In the genomic region with DNA sequence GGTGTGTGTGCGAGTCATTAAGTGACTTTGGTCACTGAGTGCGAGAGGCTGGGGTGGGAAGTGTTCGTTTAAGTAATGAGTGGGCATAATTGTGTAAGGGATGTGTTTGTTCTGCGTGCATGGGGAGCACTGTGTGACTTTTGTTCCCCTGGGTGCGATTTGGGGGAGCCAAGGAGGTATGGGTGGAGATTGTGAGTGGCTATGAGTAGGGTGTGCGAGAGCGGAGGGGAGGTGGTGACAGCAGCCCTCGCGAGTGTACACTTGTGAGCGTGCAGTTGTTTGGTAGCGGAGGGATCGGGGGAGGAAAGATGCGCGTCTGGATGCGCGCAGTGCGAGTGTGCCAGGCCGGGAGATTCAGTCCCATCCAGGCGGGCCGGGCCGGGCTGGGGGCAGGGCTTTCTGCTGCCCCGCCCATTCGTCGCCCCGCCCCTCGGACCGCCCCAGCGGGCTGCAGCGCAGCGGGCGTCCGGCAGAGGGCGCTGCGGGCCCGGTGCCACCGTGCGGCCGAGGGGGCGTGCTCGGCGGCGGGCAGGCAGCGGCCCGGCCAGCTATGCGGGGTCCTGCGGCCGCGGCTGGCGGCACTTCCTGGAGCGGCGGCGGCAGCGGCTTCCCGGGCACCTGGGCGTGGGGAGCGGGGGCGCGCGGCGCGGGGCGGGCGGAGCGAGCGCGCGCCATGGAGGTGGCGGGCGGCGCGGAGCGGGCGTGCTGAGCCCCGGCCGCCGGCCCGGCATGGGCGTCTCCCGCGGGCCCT, we compare ENCODE assay signal across 8 cellular contexts. TPM values are rescaled to one million over a fixed set of nuclear protein-coding genes. Genes with fewer than 3 reads are reported as not detected.
DNase-seq lines count a peak whose midpoint lies in the region; ATAC-seq, FAIRE-seq and TF ChIP-seq lines count a peak whose summit lies in the region.

A gene with protein sequence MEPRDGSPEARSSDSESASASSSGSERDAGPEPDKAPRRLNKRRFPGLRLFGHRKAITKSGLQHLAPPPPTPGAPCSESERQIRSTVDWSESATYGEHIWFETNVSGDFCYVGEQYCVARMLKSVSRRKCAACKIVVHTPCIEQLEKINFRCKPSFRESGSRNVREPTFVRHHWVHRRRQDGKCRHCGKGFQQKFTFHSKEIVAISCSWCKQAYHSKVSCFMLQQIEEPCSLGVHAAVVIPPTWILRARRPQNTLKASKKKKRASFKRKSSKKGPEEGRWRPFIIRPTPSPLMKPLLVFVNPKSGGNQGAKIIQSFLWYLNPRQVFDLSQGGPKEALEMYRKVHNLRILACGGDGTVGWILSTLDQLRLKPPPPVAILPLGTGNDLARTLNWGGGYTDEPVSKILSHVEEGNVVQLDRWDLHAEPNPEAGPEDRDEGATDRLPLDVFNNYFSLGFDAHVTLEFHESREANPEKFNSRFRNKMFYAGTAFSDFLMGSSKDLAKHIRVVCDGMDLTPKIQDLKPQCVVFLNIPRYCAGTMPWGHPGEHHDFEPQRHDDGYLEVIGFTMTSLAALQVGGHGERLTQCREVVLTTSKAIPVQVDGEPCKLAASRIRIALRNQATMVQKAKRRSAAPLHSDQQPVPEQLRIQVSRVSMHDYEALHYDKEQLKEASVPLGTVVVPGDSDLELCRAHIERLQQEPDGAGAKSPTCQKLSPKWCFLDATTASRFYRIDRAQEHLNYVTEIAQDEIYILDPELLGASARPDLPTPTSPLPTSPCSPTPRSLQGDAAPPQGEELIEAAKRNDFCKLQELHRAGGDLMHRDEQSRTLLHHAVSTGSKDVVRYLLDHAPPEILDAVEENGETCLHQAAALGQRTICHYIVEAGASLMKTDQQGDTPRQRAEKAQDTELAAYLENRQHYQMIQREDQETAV (plus strand): TSS at position 578 of the 751 bp plus-strand sequence. CDS start 197 bp downstream, outside the sequence.

- in situ Hi-C loops in SK-MEL-5 (cut with HindIII; ENCODE audit: low pct_unique_long_range_greater_than_20kb, low sequenced_read_pairs), result no loop called here

- peaks cover 23% of the 10 kb centered on the region for H3K36me3 ChIP-seq in neutrophil

- ATAC-seq in GM21576 (IDR thresholded peaks at IDR 0.05; ENCODE audit: unreplicated experiment), result peak; percentile 60

- DNase-seq in EH (ENCODE audit: low read depth) (peak; percentile 84), SK-MEL-5 (ENCODE audit: low read depth, low spot score) (peak; percentile 79), frontal cortex (ENCODE audit: low spot score in 2 of 2) (peak; percentile 96 to 97), superior temporal gyrus (ENCODE audit: extremely low spot score) (peak; percentile 85)
- DNase-seq in Jurkat, Clone E6-1 (ENCODE audit: low read depth, low spot score), result peak; percentile 61
- peak; percentile 90 for DNase-seq in activated naive CD4-positive, alpha-beta T cell treated with Interleukin-2 at 50 U/mL for 16 hours

- peaks cover 89 to 94% of the 10 kb centered on the region in 2 experiments for H3K4me1 ChIP-seq in neutrophil (ENCODE audit: control insufficient read depth in 1 of 2, insufficient read depth in 1 of 2, low read depth in 1 of 2, low read length in 1 of 2)

- H3K9me3 ChIP-seq in neutrophil, result no peaks in the 10 kb centered on the region

- H3K4me3 ChIP-seq in Jurkat, Clone E6-1 (ENCODE audit: low read length), result peak within 1 kb of the TSS; percentile 89
- peak within 1 kb of the TSS; percentile 93 to 97 for H3K4me3 ChIP-seq in neutrophil (ENCODE audit: low read depth in 1 of 2, low read length in 1 of 2)

- H3K27ac ChIP-seq in neutrophil, result peak within 1 kb of the TSS; percentile 94

- FAIRE-seq in frontal cortex (lab: Jason Lieb, UNC), result no peak

- no peaks in the 10 kb centered on the region for H3K27me3 ChIP-seq in neutrophil

- TF ChIP-seq CTCF in neutrophil (IDR thresholded peaks at IDR 0.05), result peak; percentile 99

RNA-seq across cellular contexts. Expression of the gene that starts here (rescaled TPM):
- 134 TPM for polyA plus RNA-seq in Jurkat, Clone E6-1 (2012; ENCODE audit: insufficient read depth, insufficient read length)
- total RNA-seq in SK-MEL-5 (2014; rRNA removed; shearing (Covaris generic)), result 23.0 and 27.6 TPM in 2 replicates
- polyA plus RNA-seq in SK-MEL-5 (2015; cell fraction: cytosol; rRNA removed), result 69.7 and 79.3 TPM in 2 replicates
- 137 and 152 TPM in 2 replicates for polyA plus RNA-seq in SK-MEL-5 (2015; cell fraction: nucleus; rRNA removed)
- total RNA-seq in frontal cortex, result 43.2 TPM

Comparison
In these comparisons a context has a peak if more than half of its experiments do, and no peak if none do; other contexts are left out.
1. Peak in every context shown above with its lines: DNase-seq, ATAC-seq, H3K4me3 ChIP-seq and H3K27ac ChIP-seq.